14 cellular contexts compared by ENCODE assay signal in the genomic region with DNA sequence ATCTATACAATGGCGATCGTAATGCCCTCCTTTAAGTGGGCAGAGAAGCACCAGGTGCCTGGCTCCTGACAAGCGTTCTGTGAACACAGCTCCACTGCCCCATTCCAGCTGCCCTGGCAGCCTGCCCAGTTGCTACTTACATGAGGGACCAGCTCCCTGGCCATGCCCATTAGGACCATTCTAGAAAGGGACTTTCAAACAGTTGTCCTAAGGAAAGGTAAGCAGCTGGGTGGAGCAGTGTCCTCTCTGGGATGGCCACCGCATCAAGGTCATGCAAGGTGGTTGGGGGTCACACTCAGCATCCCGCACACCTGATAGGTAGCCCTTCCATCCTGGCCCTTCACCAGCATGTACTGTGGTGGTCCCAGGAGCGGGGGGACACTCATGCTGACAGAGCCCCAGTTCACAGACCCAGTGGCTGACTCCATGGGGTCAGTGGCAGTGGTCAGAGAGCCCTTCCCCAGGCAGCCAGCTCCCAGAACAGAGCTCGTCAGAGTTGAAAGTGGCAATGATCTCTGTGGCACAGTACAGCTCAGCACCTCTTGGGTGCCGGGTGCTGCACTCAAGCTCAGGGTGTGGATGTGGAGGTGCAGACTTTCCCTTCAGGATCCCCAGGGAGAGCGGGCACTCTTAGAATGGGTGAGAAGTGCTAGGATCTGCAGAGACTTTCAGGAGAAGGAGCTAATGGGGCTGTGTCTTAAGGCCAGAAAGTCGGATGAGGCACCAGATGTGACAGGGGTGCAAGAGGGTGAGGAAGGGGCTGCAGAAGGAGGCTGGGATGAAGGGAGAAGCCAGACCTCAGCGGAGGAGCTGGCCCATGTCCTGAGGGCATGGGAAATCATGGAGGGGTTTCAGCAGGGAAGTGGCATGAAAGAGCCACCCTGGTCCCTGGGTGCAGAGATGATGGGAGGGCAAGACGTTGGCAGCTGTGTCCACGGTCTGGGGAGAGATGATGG. TPM values are rescaled to one million over a fixed set of nuclear protein-coding genes. Genes with fewer than 3 reads are reported as not detected.
DNase-seq lines count a peak whose midpoint lies in the region; ATAC-seq, FAIRE-seq and TF ChIP-seq lines count a peak whose summit lies in the region.
"Had no signal": no experiment of that assay in that cellular context is flagged by ENCODE, and none has a peak within 500 bp of the region (broad histone marks: within the 10 kb centered on the region; RNA-seq: fewer than 3 reads in every experiment).

No MANE protein-coding gene starts in this region.

- H3K27me3 ChIP-seq in stomach (peaks cover 0 to 10% (median 0%) of the 10 kb centered on the region in 3 donors), HepG2 (ENCODE audit: control insufficient read depth in 1 of 2, insufficient read depth in 2 of 2, low read length in 2 of 2) (peaks cover 5 to 32% of the 10 kb centered on the region in 2 experiments; a peak in 3 of 5 replicates), brain microvascular endothelial cell (replicated peaks) (no peaks in the 10 kb centered on the region)
- H3K27me3 ChIP-seq: gastrocnemius medialis had no signal

- H3K4me2 ChIP-seq in HepG2 (ENCODE audit: low read depth, low read length), result no peak overlapping the region; the same call in 1 of the 2 replicates
- H3K4me2 ChIP-seq: A549, smooth muscle cell had no signal

- no peak for FAIRE-seq in HepG2 (lab: Jason Lieb, UNC)
- FAIRE-seq: A549, keratinocyte had no signal

- no peaks in the 10 kb centered on the region for H3K79me2 ChIP-seq in HepG2 (ENCODE audit: insufficient read depth, low read length)

- intact Hi-C loops in cardiac septum (cut with DNase I), result no loop called here
- intact Hi-C loops in stomach (cut with DNase I; ENCODE audit: low total_unique reads), result no loop called here
- intact Hi-C loops in HepG2 (cut with micrococcal nuclease; ENCODE audit: unreplicated experiment), result no loop called here

- H3K9ac ChIP-seq in HepG2 (ENCODE audit: insufficient read depth, low read depth, low read length), result no peak overlapping the region

- H3K4me3 ChIP-seq in stomach (no peak overlapping the region), HepG2 (replicated peaks in 1 of 3; ENCODE audit: insufficient read depth in 1 of 3, low read depth in 2 of 3, low read length in 3 of 3) (no peak overlapping the region), brain microvascular endothelial cell (ENCODE audit: low read depth, low read length) (no peak overlapping the region)
- H3K4me3 ChIP-seq: A549, gastrocnemius medialis, smooth muscle cell had no signal

- DNase-seq in NCI-H1436 (lab: John Stamatoyannopoulos, UW) (peak; percentile 8), NCI-H1436 treated with DMSO at 0.1 percent for 48 hours (lab: John Stamatoyannopoulos, UW) (no peak), NCI-H774 (lab: John Stamatoyannopoulos, UW) (peak; percentile 31), cardiac septum (ENCODE audit: low spot score) (peak; percentile 79), stomach (peak; percentile 62), HepG2 (ENCODE audit: low spot score) (no peak), NCI-H1105 (lab: John Stamatoyannopoulos, UW) (no peak), brain microvascular endothelial cell (no peak)
- DNase-seq: effector memory CD8-positive, alpha-beta T cell; KBM-7 had no signal

- no peak for TF ChIP-seq RAD21 in HepG2 (CRISPR knock-in tag; IDR thresholded peaks at IDR 0.05)

- WGBS in stomach, 5 donors, result 65 to 79% (median 74%) methylated on average over 9 to 13 of the region's 13 CpGs
- 37% methylated on average over 11 of the region's 13 CpGs for WGBS in HepG2 (ENCODE audit: low lambda C conversion rate)

- H3K36me3 ChIP-seq in stomach, result peaks cover 0 to 3% (median 0%) of the 10 kb centered on the region in 4 donors
- H3K36me3 ChIP-seq in HepG2 (replicated peaks in 1 of 2; ENCODE audit: control insufficient read depth in 1 of 2, insufficient read depth in 2 of 2, low read length in 2 of 2), result no peaks in the 10 kb centered on the region
- H3K36me3 ChIP-seq in brain microvascular endothelial cell (replicated peaks), result no peaks in the 10 kb centered on the region
- H3K36me3 ChIP-seq: gastrocnemius medialis had no signal

- TF ChIP-seq CTCF in stomach (IDR thresholded peaks at IDR 0.05) (no peak), HepG2 (CRISPR knock-in tag; IDR thresholded peaks at IDR 0.05) (no peak), brain microvascular endothelial cell (IDR thresholded peaks at IDR 0.05; ENCODE audit: low read depth, low read length, missing control alignments) (no peak)

- no peak overlapping the region for H2AFZ ChIP-seq in HepG2 (ENCODE audit: low read length)

- H3K4me1 ChIP-seq in stomach (peaks cover 11 to 33% (median 21%) of the 10 kb centered on the region in 4 donors), HepG2 (ENCODE audit: insufficient read depth, low read length) (peaks cover 27% of the 10 kb centered on the region)

- POLR2A ChIA-PET in HepG2 (lab: Yijun Ruan, JAX), result no interaction called here

- BruUV-seq in HepG2 (replicated peaks; lab: Mats Ljungman, UMichigan), result no TSS peak

- H4K20me1 ChIP-seq in HepG2 (ENCODE audit: insufficient read depth, low read length), result no peaks in the 10 kb centered on the region

- CTCF ChIA-PET in HepG2 (lab: Yijun Ruan, JAX; ENCODE audit: low intra/inter-chr PET ratio, low total read pairs), result interaction anchor here (1.4 kb wide), 1 partner anchor 14 kb away, joined by 4 read pairs; no protein-coding TSS in a partner anchor

- ATAC-seq in HepG2, result no peak
- ATAC-seq: effector memory CD8-positive, alpha-beta T cell had no signal

- H3K27ac ChIP-seq in stomach, result no peak overlapping the region
- no peak overlapping the region for H3K27ac ChIP-seq in HepG2 (ENCODE audit: extremely low read length, insufficient read depth, low read length)
- H3K27ac ChIP-seq in brain microvascular endothelial cell, result no peak overlapping the region
- H3K27ac ChIP-seq: A549, gastrocnemius medialis had no signal

- TF ChIP-seq POLR2A in stomach (IDR thresholded peaks at IDR 0.05) (no peak), HepG2 (IDR thresholded peaks at IDR 0.05; ENCODE audit: insufficient read depth in 1 of 2, low read depth in 2 of 2, low read length in 2 of 2) (no peak)

- no peaks in the 10 kb centered on the region for H3K9me3 ChIP-seq in stomach
- no peaks in the 10 kb centered on the region for H3K9me3 ChIP-seq in HepG2 (ENCODE audit: low read length)
- H3K9me3 ChIP-seq: A549, gastrocnemius medialis had no signal

- no peak for TF ChIP-seq EP300 in stomach (IDR thresholded peaks at IDR 0.05)
- no peak for TF ChIP-seq EP300 in HepG2 (IDR thresholded peaks at IDR 0.05; ENCODE audit: low read depth in 2 of 2, low read length in 2 of 2)
- TF ChIP-seq EP300 in HepG2 (CRISPR knock-in tag; IDR thresholded peaks at IDR 0.05; ENCODE audit: borderline replicate concordance), result no peak

- in situ Hi-C loops in HepG2 (cut with HindIII; ENCODE audit: extremely low pct_ligation_motif_present, low pct_unique_long_range_greater_than_20kb) (no loop called here), brain microvascular endothelial cell (cut with HindIII; ENCODE audit: low pct_ligation_motif_present, low sequenced_read_pairs) (no loop called here)

RNA-seq across cellular contexts. Expression of gene MMRN2, which starts 10.9 kb away (rescaled TPM):
- total RNA-seq in cardiac septum (28.0 TPM), stomach (10 to 100 TPM in 3 of 5 donors, 1 to 10 TPM in 2; 1.8 to 40.0 (median 12.9) TPM), HepG2 (2016; rRNA removed; fragmentation: Illumina TruSeq; extraction: Trizol) (0.04 TPM in 1 of 2 replicates, not detected in the other)
- polyA plus RNA-seq in stomach (1 to 10 TPM in 2 of 3 donors, under 1 TPM in 1; 1.00 to 5.0 (median 3.1) TPM), HepG2 (2011; rRNA removed) (0.03 TPM in 1 of 2 replicates, not detected in the other)
- total RNA-seq in HepG2 (2016; cell fraction: cytosol; rRNA removed; fragmentation: Illumina TruSeq; extraction: Trizol; ENCODE audit: low read depth), result not detected in 2 replicates
- not detected in 2 replicates for total RNA-seq in HepG2 (2016; cell fraction: insoluble cytoplasmic fraction; rRNA removed; fragmentation: Illumina TruSeq; extraction: Trizol)
- total RNA-seq in HepG2 (2016; cell fraction: membrane; rRNA removed; fragmentation: Illumina TruSeq; extraction: Trizol), result not detected in 2 replicates
- total RNA-seq in HepG2 (2016; cell fraction: nucleus; rRNA removed; fragmentation: Illumina TruSeq; extraction: Trizol), result not detected in 2 replicates
- 0.01 and 0.04 TPM in 2 replicates for polyA plus RNA-seq in HepG2 (2011; cell fraction: cytosol; rRNA removed)
- polyA plus RNA-seq in HepG2 (2011; cell fraction: nucleus; rRNA removed), result 0.07 and 0.13 TPM in 2 replicates
- polyA plus RNA-seq in HepG2 (2012), result 0.19 and 0.20 TPM in 2 replicates
- not detected in 2 replicates for polyA plus RNA-seq in HepG2 (2016; cell fraction: cytosol; fragmentation: Illumina TruSeq; extraction: Trizol; ENCODE audit: low read depth)
- not detected in 2 replicates for polyA plus RNA-seq in HepG2 (2016; cell fraction: insoluble cytoplasmic fraction; fragmentation: Illumina TruSeq; extraction: Trizol; ENCODE audit: low read depth)
- 0.07 TPM in 1 of 2 replicates, not detected in the other for polyA plus RNA-seq in HepG2 (2016; cell fraction: membrane; fragmentation: Illumina TruSeq; extraction: Trizol; ENCODE audit: low read depth)
- polyA plus RNA-seq in HepG2 (2016; cell fraction: nucleus; fragmentation: Illumina TruSeq; extraction: Trizol; ENCODE audit: insufficient read depth, low read depth), result not detected in 2 replicates
- polyA minus RNA-seq in HepG2 (2011; rRNA and poly(A)+ RNA removed; ENCODE audit: low replicate concordance), result 0.04 and 0.70 TPM in 2 replicates
- polyA minus RNA-seq in HepG2 (2011; cell fraction: cytosol; rRNA and poly(A)+ RNA removed), result not detected in 2 replicates
- polyA minus RNA-seq in HepG2 (2011; cell fraction: nucleus; rRNA and poly(A)+ RNA removed), result not detected in 2 replicates

RNA-seq across cellular contexts. Expression of gene SNCG, which starts 11.9 kb away (rescaled TPM):
- total RNA-seq in cardiac septum, result 9.3 TPM
- total RNA-seq in stomach, result 1 to 10 TPM in 4 of 5 donors, not detected in 1; 3.8 to 7.6 (median 5.6) TPM
- 10 to 100 TPM; 10.9 to 59.6 (median 26.4) TPM for polyA plus RNA-seq in stomach
- total RNA-seq in HepG2 (2016; rRNA removed; fragmentation: Illumina TruSeq; extraction: Trizol), result 0.22 TPM in 1 of 2 replicates, not detected in the other
- total RNA-seq in HepG2 (2016; cell fraction: cytosol; rRNA removed; fragmentation: Illumina TruSeq; extraction: Trizol; ENCODE audit: low read depth), result not detected in 2 replicates
- not detected in 2 replicates for total RNA-seq in HepG2 (2016; cell fraction: insoluble cytoplasmic fraction; rRNA removed; fragmentation: Illumina TruSeq; extraction: Trizol)
- not detected in 2 replicates for total RNA-seq in HepG2 (2016; cell fraction: membrane; rRNA removed; fragmentation: Illumina TruSeq; extraction: Trizol)
- not detected in 2 replicates for total RNA-seq in HepG2 (2016; cell fraction: nucleus; rRNA removed; fragmentation: Illumina TruSeq; extraction: Trizol)
- 0.86 and 0.91 TPM in 2 replicates for polyA plus RNA-seq in HepG2 (2011; rRNA removed)
- 1.1 and 1.8 TPM in 2 replicates for polyA plus RNA-seq in HepG2 (2011; cell fraction: cytosol; rRNA removed)
- polyA plus RNA-seq in HepG2 (2011; cell fraction: nucleus; rRNA removed), result 1.2 and 1.8 TPM in 2 replicates
- polyA plus RNA-seq in HepG2 (2012), result 0.32 TPM in 1 of 2 replicates, not detected in the other
- polyA plus RNA-seq in HepG2 (2016; cell fraction: cytosol; fragmentation: Illumina TruSeq; extraction: Trizol; ENCODE audit: low read depth), result 0.33 and 0.71 TPM in 2 replicates
- not detected in 2 replicates for polyA plus RNA-seq in HepG2 (2016; cell fraction: insoluble cytoplasmic fraction; fragmentation: Illumina TruSeq; extraction: Trizol; ENCODE audit: low read depth)
- 0.30 and 0.38 TPM in 2 replicates for polyA plus RNA-seq in HepG2 (2016; cell fraction: membrane; fragmentation: Illumina TruSeq; extraction: Trizol; ENCODE audit: low read depth)
- polyA plus RNA-seq in HepG2 (2016; cell fraction: nucleus; fragmentation: Illumina TruSeq; extraction: Trizol; ENCODE audit: insufficient read depth, low read depth), result not detected in 2 replicates
- 0.56 and 4.7 TPM in 2 replicates for polyA minus RNA-seq in HepG2 (2011; rRNA and poly(A)+ RNA removed; ENCODE audit: low replicate concordance)
- 0.79 and 1.4 TPM in 2 replicates for polyA minus RNA-seq in HepG2 (2011; cell fraction: cytosol; rRNA and poly(A)+ RNA removed)
- polyA minus RNA-seq in HepG2 (2011; cell fraction: nucleus; rRNA and poly(A)+ RNA removed), result not detected in 2 replicates

RNA-seq across cellular contexts. Expression of gene ADIRF, which starts 21.8 kb away (rescaled TPM):
- 33.0 TPM for total RNA-seq in cardiac septum
- total RNA-seq in stomach, result 10 to 100 TPM in 4 of 5 donors, 1 to 10 TPM in 1; 1.2 to 98.2 (median 28.6) TPM
- 100 to 1,000 TPM in 2 of 3 donors, 10 to 100 TPM in 1; 96.4 to 249 (median 101) TPM for polyA plus RNA-seq in stomach
- 0.40 and 0.44 TPM in 2 replicates for total RNA-seq in HepG2 (2016; rRNA removed; fragmentation: Illumina TruSeq; extraction: Trizol)
- not detected in 2 replicates for total RNA-seq in HepG2 (2016; cell fraction: cytosol; rRNA removed; fragmentation: Illumina TruSeq; extraction: Trizol; ENCODE audit: low read depth)
- total RNA-seq in HepG2 (2016; cell fraction: insoluble cytoplasmic fraction; rRNA removed; fragmentation: Illumina TruSeq; extraction: Trizol), result 0.17 TPM in 1 of 2 replicates, not detected in the other
- 0.41 TPM in 1 of 2 replicates, not detected in the other for total RNA-seq in HepG2 (2016; cell fraction: membrane; rRNA removed; fragmentation: Illumina TruSeq; extraction: Trizol)
- not detected in 2 replicates for total RNA-seq in HepG2 (2016; cell fraction: nucleus; rRNA removed; fragmentation: Illumina TruSeq; extraction: Trizol)
- 0.13 TPM in 1 of 2 replicates, not detected in the other for polyA plus RNA-seq in HepG2 (2011; rRNA removed)
- polyA plus RNA-seq in HepG2 (2011; cell fraction: cytosol; rRNA removed), result 0.13 TPM in 1 of 2 replicates, not detected in the other
- polyA plus RNA-seq in HepG2 (2011; cell fraction: nucleus; rRNA removed), result not detected in 2 replicates
- polyA plus RNA-seq in HepG2 (2012), result not detected in 2 replicates
- 0.27 and 0.36 TPM in 2 replicates for polyA plus RNA-seq in HepG2 (2016; cell fraction: cytosol; fragmentation: Illumina TruSeq; extraction: Trizol; ENCODE audit: low read depth)
- polyA plus RNA-seq in HepG2 (2016; cell fraction: insoluble cytoplasmic fraction; fragmentation: Illumina TruSeq; extraction: Trizol; ENCODE audit: low read depth), result not detected in 2 replicates
- polyA plus RNA-seq in HepG2 (2016; cell fraction: membrane; fragmentation: Illumina TruSeq; extraction: Trizol; ENCODE audit: low read depth), result 0.62 and 1.4 TPM in 2 replicates
- polyA plus RNA-seq in HepG2 (2016; cell fraction: nucleus; fragmentation: Illumina TruSeq; extraction: Trizol; ENCODE audit: insufficient read depth, low read depth), result not detected in 2 replicates
- not detected in 2 replicates for polyA minus RNA-seq in HepG2 (2011; rRNA and poly(A)+ RNA removed; ENCODE audit: low replicate concordance)
- not detected in 2 replicates for polyA minus RNA-seq in HepG2 (2011; cell fraction: cytosol; rRNA and poly(A)+ RNA removed)
- polyA minus RNA-seq in HepG2 (2011; cell fraction: nucleus; rRNA and poly(A)+ RNA removed), result not detected in 2 replicates
- polyA plus RNA-seq: A549, smooth muscle cell had no signal

Comparison
In these comparisons a context has a peak if more than half of its experiments do, and no peak if none do; other contexts are left out.
1. DNase-seq: peak in NCI-H1436 (single experiment), NCI-H774 (single experiment), cardiac septum (single experiment) and stomach (single experiment); none in NCI-H1436 treated with DMSO at 0.1 percent for 48 hours (single experiment), HepG2 (single experiment), NCI-H1105 (single experiment) and brain microvascular endothelial cell (single experiment).